Comparison of ENCODE assay signal across 1 cellular context in genomic region chr10:13351340-13351915, GRCh38.
TF ChIP-seq lines count a peak whose summit lies in the region.

No MANE protein-coding gene starts in this region.

TF ChIP-seq in GM12878, 131 proteins besides CTCF, POLR2A, EP300 and RAD21 (continued from another document):
- TF ChIP-seq ZBTB33 (IDR thresholded peaks at IDR 0.05) (no peak), ATF7 (IDR thresholded peaks at IDR 0.05; ENCODE audit: low read depth) (peak; percentile 56; the same call in 1 of the 2 replicates), BHLHE40 (IDR thresholded peaks at IDR 0.05; ENCODE audit: borderline replicate concordance in 1 of 2, low read depth in 2 of 2, low read length in 1 of 2) (peak in 1 of 2 experiments; percentile 30; a peak in 1 of 4 replicates), IKZF1 (conservative IDR thresholded peaks at IDR 0.05) (peak; percentile 27; the same call in 1 of the 2 replicates), TAF1 (IDR thresholded peaks at IDR 0.05; ENCODE audit: borderline replicate concordance, low read depth, low read length) (no peak), SPI1 (IDR thresholded peaks at IDR 0.05; ENCODE audit: borderline replicate concordance, insufficient read depth, low read depth, low read length) (peak; percentile 48)
